ENCODE assay signal across 9 cellular contexts in the genomic region with DNA sequence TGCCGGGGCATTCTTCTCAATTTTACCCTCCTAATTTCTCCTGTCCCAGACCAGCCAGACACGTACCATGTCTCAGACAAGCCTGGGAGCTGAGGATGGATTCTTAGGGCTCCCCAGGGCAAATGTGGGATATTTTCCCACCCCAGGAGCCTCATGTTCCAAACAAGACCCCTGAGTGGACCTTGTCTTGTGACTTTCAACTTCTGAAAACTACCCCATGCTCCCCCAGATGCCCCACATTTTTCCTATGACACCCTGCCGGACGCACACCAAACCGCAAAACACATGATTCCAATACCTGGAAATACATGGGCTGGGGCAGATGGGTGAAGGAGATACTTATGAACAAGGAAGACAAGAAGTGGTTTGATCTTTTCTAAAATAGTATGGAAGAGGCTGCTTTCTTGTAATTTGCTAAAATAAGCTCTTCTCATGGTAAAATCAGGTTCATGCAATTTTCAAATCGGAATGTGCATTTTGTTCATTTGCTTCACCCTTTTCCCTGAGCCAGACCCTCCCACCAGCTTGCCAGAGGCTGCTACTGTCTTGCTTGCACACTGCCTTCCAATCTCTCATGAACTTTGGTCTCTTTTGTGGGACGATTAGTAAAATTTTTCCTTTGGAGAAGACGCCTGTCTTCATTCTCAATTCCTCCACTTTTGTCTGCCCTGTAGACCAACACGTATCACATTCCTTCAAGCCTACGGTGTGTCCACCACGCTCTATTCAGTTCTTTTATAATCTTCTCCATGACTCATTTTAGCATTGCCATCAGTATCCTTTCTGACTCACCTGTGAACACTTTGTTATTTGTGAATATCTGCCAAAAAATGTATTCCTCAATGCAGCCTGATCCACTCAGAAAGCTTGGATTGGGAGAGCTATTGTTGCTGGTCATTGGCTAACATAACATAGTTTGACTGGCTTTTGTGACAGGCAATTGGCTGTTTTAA. TPM values are rescaled to one million over a fixed set of nuclear protein-coding genes. Genes with fewer than 3 reads are reported as not detected.
DNase-seq lines count a peak whose midpoint lies in the region; ATAC-seq, FAIRE-seq and TF ChIP-seq lines count a peak whose summit lies in the region.
"Had no signal": no experiment of that assay in that cellular context is flagged by ENCODE, and none has a peak within 500 bp of the region (broad histone marks: within the 10 kb centered on the region; RNA-seq: fewer than 3 reads in every experiment).

No MANE protein-coding gene starts in this region.

- no peak for DNase-seq in heart left ventricle
- DNase-seq in Right ventricle myocardium superior, result no peak
- DNase-seq in bronchial epithelial cell (ENCODE audit: low read depth), result peak; percentile 92
- DNase-seq: BE2C had no signal

- peaks cover 0 to 34% (median 26%) of the 10 kb centered on the region in 9 donors for H3K36me3 ChIP-seq in heart left ventricle
- H3K36me3 ChIP-seq in bronchial epithelial cell (ENCODE audit: control insufficient read depth, insufficient read depth, low read length), result no peaks in the 10 kb centered on the region
- no peaks in the 10 kb centered on the region for H3K36me3 ChIP-seq in muscle layer of colon (ENCODE audit: insufficient read depth, low read length)
- H3K36me3 ChIP-seq: BE2C had no signal

- WGBS in heart left ventricle, 4 donors, result 59 to 67% (median 64%) methylated on average over 11 of the region's 11 CpGs

- FAIRE-seq in bronchial epithelial cell (lab: Jason Lieb, UNC), result peak; percentile 64

- H3K9ac ChIP-seq in muscle layer of colon (ENCODE audit: low read length), result no peak overlapping the region

- TF ChIP-seq CTCF in heart left ventricle (IDR thresholded peaks at IDR 0.05), result no peak
- no peak for TF ChIP-seq CTCF in bronchial epithelial cell (IDR thresholded peaks at IDR 0.05; ENCODE audit: insufficient read depth, low read length, severe bottlenecking)

- H3K9me3 ChIP-seq in heart left ventricle (no peaks in the 10 kb centered on the region), muscle layer of colon (ENCODE audit: low read length) (no peaks in the 10 kb centered on the region)
- H3K9me3 ChIP-seq: BE2C had no signal

- peak in 2 of 4 donors; percentile 21 for ATAC-seq in heart left ventricle
- no peak for ATAC-seq in Right ventricle myocardium superior (ENCODE audit: poor library complexity)
- no peak for ATAC-seq in HG02642 (IDR thresholded peaks at IDR 0.05; ENCODE audit: poor library complexity, unreplicated experiment)
- ATAC-seq in HG03571 (IDR thresholded peaks at IDR 0.05; ENCODE audit: unreplicated experiment), result no peak
- ATAC-seq in HG03378 (IDR thresholded peaks at IDR 0.05; ENCODE audit: unreplicated experiment), result no peak
- ATAC-seq in GM21367 (IDR thresholded peaks at IDR 0.05; ENCODE audit: unreplicated experiment), result no peak

- peak overlapping the region; percentile 71 to 96 (median 86) for H3K27ac ChIP-seq in heart left ventricle
- peak overlapping the region; percentile 41 for H3K27ac ChIP-seq in muscle layer of colon (ENCODE audit: low read depth, low read length)

- H3K27me3 ChIP-seq in heart left ventricle (no peaks in the 10 kb centered on the region), bronchial epithelial cell (ENCODE audit: control insufficient read depth, insufficient read depth, low read length) (no peaks in the 10 kb centered on the region), muscle layer of colon (ENCODE audit: control insufficient read depth in 1 of 2, insufficient read depth in 2 of 2, low read length in 2 of 2) (no peaks in the 10 kb centered on the region)

- H3K4me1 ChIP-seq in heart left ventricle (peaks cover 5 to 57% (median 24%) of the 10 kb centered on the region in 12 donors), muscle layer of colon (ENCODE audit: insufficient read depth, low read length) (peaks cover 10% of the 10 kb centered on the region)
- H3K4me1 ChIP-seq: BE2C had no signal

- H3K4me3 ChIP-seq in heart left ventricle (peak overlapping the region; percentile 43 to 78 (median 62)), bronchial epithelial cell (ENCODE audit: low read depth, low read length) (no peak overlapping the region), muscle layer of colon (ENCODE audit: low read depth in 1 of 2, low read length in 2 of 2) (peak overlapping the region in 1 of 2 donors; percentile 39)

- intact Hi-C loops in heart left ventricle (cut with DNase I) (loop anchor here (1.0 to 10.0 kb wide), 9 partner anchors 16 to 291 kb away; a partner anchor contains a TSS), Right ventricle myocardium superior (cut with DNase I) (no loop called here)

- TF ChIP-seq POLR2A in heart left ventricle (IDR thresholded peaks at IDR 0.05), result peak in 1 of 2 donors; percentile 60

RNA-seq across cellular contexts. Expression of a gene that starts 1.1 kb away (rescaled TPM):
- total RNA-seq in heart left ventricle, result 10 to 100 TPM in 8 of 9 donors, 1 to 10 TPM in 1; 6.4 to 40.4 (median 12.2) TPM
- polyA plus RNA-seq in heart left ventricle, result 10 to 100 TPM; 22.1 to 22.2 TPM
- 8.5 TPM for total RNA-seq in Right ventricle myocardium superior
- total RNA-seq in bronchial epithelial cell, result not detected in 2 replicates

RNA-seq across cellular contexts. Expression of a gene that starts 22.0 kb away (rescaled TPM):
- 1 to 10 TPM; 3.4 to 9.2 (median 5.8) TPM for total RNA-seq in heart left ventricle
- 1 to 10 TPM; 7.7 to 9.7 TPM for polyA plus RNA-seq in heart left ventricle
- total RNA-seq in Right ventricle myocardium superior, result 5.6 TPM
- not detected in 2 replicates for total RNA-seq in bronchial epithelial cell

RNA-seq across cellular contexts. Expression of a gene that starts 52.9 kb away (rescaled TPM):
- total RNA-seq in heart left ventricle (10 to 100 TPM in 2 of 9 donors, 1 to 10 TPM in 7; 2.1 to 23.5 (median 4.9) TPM), Right ventricle myocardium superior (4.7 TPM), bronchial epithelial cell (0.13 and 0.26 TPM in 2 replicates)
- 1 to 10 TPM; 2.3 to 6.6 TPM for polyA plus RNA-seq in heart left ventricle
